Comparison of ENCODE assay signal across 13 cellular contexts in the genomic region with DNA sequence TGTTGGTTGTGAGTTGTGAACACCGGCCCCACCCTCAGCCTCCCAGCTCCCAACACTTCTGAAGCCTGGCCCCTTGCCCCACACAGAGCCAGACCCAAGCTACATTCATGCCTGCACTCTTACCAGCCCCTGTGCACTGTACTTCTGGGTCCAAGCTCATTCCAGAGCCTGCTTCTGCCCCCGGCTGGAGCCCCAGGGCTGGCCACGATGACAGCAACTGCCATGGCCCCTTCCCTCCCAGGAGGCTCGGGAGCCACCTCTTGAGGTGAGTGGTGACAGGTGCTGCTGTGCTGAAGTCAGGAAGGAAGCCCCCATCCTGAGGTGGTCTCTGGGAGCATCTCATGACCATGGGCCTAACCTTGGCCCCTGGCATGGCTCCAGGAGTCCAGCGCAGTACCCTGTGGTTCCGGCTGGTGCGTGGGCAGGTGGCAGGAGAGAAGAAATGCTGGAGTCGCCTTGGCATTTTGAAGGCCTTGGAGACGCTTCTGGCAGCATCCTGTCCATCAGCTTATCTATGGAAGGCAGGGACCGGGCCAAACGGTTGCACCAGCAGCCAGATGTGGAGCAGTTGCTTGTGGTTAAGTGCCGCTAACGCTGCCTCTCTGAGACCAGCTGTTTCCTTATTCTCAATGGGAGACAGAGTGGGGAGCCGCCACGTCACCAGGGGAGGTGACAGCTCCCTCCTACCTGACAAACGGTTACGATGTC. TPM values are rescaled to one million over a fixed set of nuclear protein-coding genes. Genes with fewer than 3 reads are reported as not detected.
DNase-seq lines count a peak whose midpoint lies in the region; ATAC-seq and TF ChIP-seq lines count a peak whose summit lies in the region.
"Had no signal": no experiment of that assay in that cellular context is flagged by ENCODE, and none has a peak within 500 bp of the region (broad histone marks: within the 10 kb centered on the region; RNA-seq: fewer than 3 reads in every experiment).

No MANE protein-coding gene starts in this region.

- peak overlapping the region; percentile 20 for H2AK5ac ChIP-seq in neuronal stem cell (ENCODE audit: low read depth, low read length)

- no peak overlapping the region for H2BK12ac ChIP-seq in neuronal stem cell (ENCODE audit: low read length)

- H3K4me1 Mint-ChIP-seq in activated naive CD4-positive, alpha-beta T cell treated with anti-CD3 and anti-CD28 coated beads for 36 hours (ENCODE audit: low read depth) = peaks cover 27% of the 10 kb centered on the region
- H3K4me1 Mint-ChIP-seq in T-helper 17 cell (peaks cover 19% of the 10 kb centered on the region), Calu3 (ENCODE audit: low read depth, unreplicated experiment) (no peaks in the 10 kb centered on the region)
- H3K4me1 Mint-ChIP-seq: stimulated activated effector memory CD8-positive, alpha-beta T cell treated with anti-CD3 and anti-CD28 coated beads, Interleukin-12 subunit alpha, Interleukin-12 subunit beta, amount 100 ng/mL, for 72 hours had no signal

- peak overlapping the region; percentile 49 for H2BK15ac ChIP-seq in neuronal stem cell (ENCODE audit: low read length)

- H3K36me3 ChIP-seq in MM.1S (replicated peaks; ENCODE audit: insufficient read depth, low read length) (no peaks in the 10 kb centered on the region), neuronal stem cell (replicated peaks in 1 of 2; ENCODE audit: control insufficient read depth in 2 of 2, insufficient read depth in 2 of 2, low read length in 2 of 2) (peaks cover 2 to 3% of the 10 kb centered on the region in 2 donors), left lung (no peaks in the 10 kb centered on the region)
- H3K36me3 ChIP-seq: colonic mucosa had no signal

- H3K9me2 ChIP-seq in MM.1S (replicated peaks; ENCODE audit: insufficient read depth, low read length) = no peaks in the 10 kb centered on the region

- H3K79me2 ChIP-seq in MM.1S (ENCODE audit: low read length) = peaks cover 7% of the 10 kb centered on the region

- H3K4ac ChIP-seq in neuronal stem cell (ENCODE audit: low read length) = no peak overlapping the region

- no peak overlapping the region for H3K4me3 ChIP-seq in MM.1S (ENCODE audit: low read length)
- H3K4me3 ChIP-seq in neuronal stem cell (ENCODE audit: low read length in 2 of 2) = no peak overlapping the region
- H3K4me3 ChIP-seq in left lung = no peak overlapping the region
- H3K4me3 ChIP-seq: colonic mucosa, GM23248 had no signal

- no peak overlapping the region for H2AFZ ChIP-seq in MM.1S (ENCODE audit: low read length)
- H2AFZ ChIP-seq in neuronal stem cell (ENCODE audit: low read length) = no peak overlapping the region
- H2AFZ ChIP-seq: GM23248 had no signal

- H3K27ac Mint-ChIP-seq in activated naive CD4-positive, alpha-beta T cell treated with anti-CD3 and anti-CD28 coated beads for 36 hours = no peak overlapping the region
- H3K27ac Mint-ChIP-seq in T-helper 17 cell = no peak overlapping the region
- no peak overlapping the region for H3K27ac Mint-ChIP-seq in Calu3 (ENCODE audit: unreplicated experiment)
- H3K27ac Mint-ChIP-seq: stimulated activated effector memory CD8-positive, alpha-beta T cell treated with anti-CD3 and anti-CD28 coated beads, Interleukin-12 subunit alpha, Interleukin-12 subunit beta, amount 100 ng/mL, for 72 hours had no signal

- no peak overlapping the region for H3K14ac ChIP-seq in neuronal stem cell (ENCODE audit: low read length)

- no peaks in the 10 kb centered on the region for H4K20me1 ChIP-seq in MM.1S (ENCODE audit: insufficient read depth, low read length)

- peaks cover 12% of the 10 kb centered on the region for H3K36me3 Mint-ChIP-seq in activated naive CD4-positive, alpha-beta T cell treated with anti-CD3 and anti-CD28 coated beads for 36 hours (ENCODE audit: low read depth)
- H3K36me3 Mint-ChIP-seq in T-helper 17 cell (ENCODE audit: low read depth) (no peaks in the 10 kb centered on the region), Calu3 (ENCODE audit: insufficient read depth, unreplicated experiment) (peaks cover 24% of the 10 kb centered on the region)
- H3K36me3 Mint-ChIP-seq: naive B cell had no signal

- H3K4me2 ChIP-seq in MM.1S (ENCODE audit: low read depth, low read length) = no peak overlapping the region
- no peak overlapping the region for H3K4me2 ChIP-seq in neuronal stem cell (ENCODE audit: insufficient read depth, low read length, poor library complexity, severe bottlenecking)

- H3K27ac ChIP-seq in MM.1S (ENCODE audit: low read length) (no peak overlapping the region), neuronal stem cell (replicated peaks; ENCODE audit: low read length) (no peak overlapping the region), left lung (no peak overlapping the region)
- H3K27ac ChIP-seq: colonic mucosa, GM23248 had no signal

- no peak overlapping the region for H2BK120ac ChIP-seq in neuronal stem cell (ENCODE audit: low read depth, low read length)

- no peak overlapping the region for H3K23ac ChIP-seq in neuronal stem cell (ENCODE audit: low read depth, low read length, poor library complexity)

- H3K4me1 ChIP-seq in MM.1S (ENCODE audit: low read length) (no peaks in the 10 kb centered on the region), neuronal stem cell (ENCODE audit: control insufficient read depth in 2 of 2, insufficient read depth in 1 of 2, low read depth in 1 of 2, low read length in 2 of 2) (peaks cover 2 to 7% of the 10 kb centered on the region in 2 donors), left lung (peaks cover 2 to 42% of the 10 kb centered on the region in 2 donors)

- H3K18ac ChIP-seq in neuronal stem cell (ENCODE audit: low read length) = no peak overlapping the region

- peaks cover 9% of the 10 kb centered on the region for H3K79me1 ChIP-seq in neuronal stem cell (ENCODE audit: low read depth, low read length)

- peak overlapping the region; percentile 14 for H3K4me3 Mint-ChIP-seq in activated naive CD4-positive, alpha-beta T cell treated with anti-CD3 and anti-CD28 coated beads for 36 hours
- peak overlapping the region; percentile 56 for H3K4me3 Mint-ChIP-seq in T-helper 17 cell
- no peak overlapping the region for H3K4me3 Mint-ChIP-seq in Calu3 (ENCODE audit: low read depth, unreplicated experiment)
- H3K4me3 Mint-ChIP-seq: stimulated activated effector memory CD8-positive, alpha-beta T cell treated with anti-CD3 and anti-CD28 coated beads, Interleukin-12 subunit alpha, Interleukin-12 subunit beta, amount 100 ng/mL, for 72 hours had no signal

- no peaks in the 10 kb centered on the region for H3K27me3 ChIP-seq in MM.1S (replicated peaks; ENCODE audit: insufficient read depth, low read length)
- H3K27me3 ChIP-seq in neuronal stem cell (ENCODE audit: control insufficient read depth in 3 of 3, insufficient read depth in 3 of 3, low read depth in 1 of 3, low read length in 3 of 3) = no peaks in the 10 kb centered on the region
- H3K27me3 ChIP-seq in left lung = peaks cover 0 to 8% of the 10 kb centered on the region in 2 donors
- H3K27me3 ChIP-seq: colonic mucosa had no signal

- H3F3A ChIP-seq in MM.1S (ENCODE audit: insufficient read depth, low read length) = no peaks in the 10 kb centered on the region

- H4K91ac ChIP-seq in neuronal stem cell (ENCODE audit: low read depth, low read length, poor library complexity) = no peak overlapping the region

- no peaks in the 10 kb centered on the region for H3K27me3 Mint-ChIP-seq in activated naive CD4-positive, alpha-beta T cell treated with anti-CD3 and anti-CD28 coated beads for 36 hours (ENCODE audit: low read depth)
- no peaks in the 10 kb centered on the region for H3K27me3 Mint-ChIP-seq in T-helper 17 cell
- H3K27me3 Mint-ChIP-seq in Calu3 (ENCODE audit: unreplicated experiment) = no peaks in the 10 kb centered on the region
- H3K27me3 Mint-ChIP-seq: naive B cell had no signal

- H3K9ac ChIP-seq in MM.1S (ENCODE audit: low read length) = no peak overlapping the region
- H3K9ac ChIP-seq in neuronal stem cell (ENCODE audit: low read depth, low read length, poor library complexity) = peak overlapping the region; percentile 51
- H3K9ac ChIP-seq: GM23248 had no signal

- H3K9me3 ChIP-seq in MM.1S (replicated peaks; ENCODE audit: insufficient read depth, low read length) (no peaks in the 10 kb centered on the region), T-helper 17 cell (ENCODE audit: control insufficient read depth, low read length, poor library complexity, severe bottlenecking) (no peaks in the 10 kb centered on the region), neuronal stem cell (replicated peaks in 1 of 2; ENCODE audit: control insufficient read depth in 2 of 2, insufficient read depth in 1 of 2, low read depth in 1 of 2, low read length in 2 of 2) (peaks cover 2% of the 10 kb centered on the region in 2 donors), left lung (no peaks in the 10 kb centered on the region)
- H3K9me3 ChIP-seq: colonic mucosa had no signal

- CTCF ChIA-PET in activated naive CD4-positive, alpha-beta T cell treated with anti-CD3 and anti-CD28 coated beads for 36 hours (lab: Charles Lee) = interaction anchor here (0.6 to 3.1 kb wide), 3 partner anchors 19 to 215 kb away, joined by 3 to 16 read pairs (median 5); no protein-coding TSS in a partner anchor
- CTCF ChIA-PET in Calu3 (lab: Charles Lee) = interaction anchor here (0.8 kb wide), 1 partner anchor 62 kb away, joined by 3 read pairs; no protein-coding TSS in a partner anchor

- H4K8ac ChIP-seq in neuronal stem cell (ENCODE audit: low read depth, low read length) = no peak overlapping the region

- intact Hi-C loops in activated naive CD4-positive, alpha-beta T cell treated with anti-CD3 and anti-CD28 coated beads for 36 hours (cut with micrococcal nuclease) = loop anchor here (5.0 kb wide), 2 partner anchors 97 to 117 kb away; no protein-coding TSS in a partner anchor
- intact Hi-C loops in left lung (cut with DNase I) = no loop called here
- intact Hi-C loops in Calu3 (cut with micrococcal nuclease; ENCODE audit: unreplicated experiment) = no loop called here

- ATAC-seq in T-helper 17 cell = peak; percentile 39
- ATAC-seq in left lung = no peak
- ATAC-seq: stimulated activated effector memory CD8-positive, alpha-beta T cell treated with anti-CD3 and anti-CD28 coated beads, Interleukin-12 subunit alpha, Interleukin-12 subunit beta, amount 100 ng/mL, for 72 hours had no signal

- peak overlapping the region; percentile 54 for H2BK5ac ChIP-seq in neuronal stem cell (ENCODE audit: low read length)

- no peak for TF ChIP-seq CTCF in MM.1S (IDR thresholded peaks at IDR 0.05; ENCODE audit: low read length)
- TF ChIP-seq CTCF in left lung (IDR thresholded peaks at IDR 0.05) = no peak
- TF ChIP-seq CTCF in Calu3 (IDR thresholded peaks at IDR 0.05; ENCODE audit: unreplicated experiment) = no peak

- DNase-seq in activated naive CD4-positive, alpha-beta T cell treated with anti-CD3 and anti-CD28 coated beads for 36 hours = peak; percentile 62
- DNase-seq in activated naive CD4-positive, alpha-beta T cell treated with anti-CD3 and anti-CD28 coated beads, Interleukin-2, amount 50 U/mL, for 16 hours = no peak
- DNase-seq in MM.1S (peak; percentile 63), T-helper 17 cell (no peak), neuronal stem cell (ENCODE audit: low spot score) (no peak), left lung (no peak), Calu3 (no peak), EL (no peak)
- DNase-seq: colonic mucosa; GM23248; naive B cell; stimulated activated CD4-positive, alpha-beta T cell treated with anti-CD3 and anti-CD28 coated beads, Interleukin-2, amount 100 ng/mL, for 48 hours had no signal

- no TSS peak for BruUV-seq in Calu3 (replicated peaks; lab: Mats Ljungman, UMichigan)

- WGBS in neuronal stem cell (ENCODE audit: extremely low coverage in 2 of 2, insufficient read length in 2 of 2, insufficient replicate concordance in 1 of 2), 2 donors = no CpG with 5 or more reads among the region's 17 CpGs

- no peaks in the 10 kb centered on the region for H3K9me3 Mint-ChIP-seq in activated naive CD4-positive, alpha-beta T cell treated with anti-CD3 and anti-CD28 coated beads for 36 hours
- no peaks in the 10 kb centered on the region for H3K9me3 Mint-ChIP-seq in Calu3 (ENCODE audit: low read depth, unreplicated experiment)
- H3K9me3 Mint-ChIP-seq: naive B cell; stimulated activated effector memory CD8-positive, alpha-beta T cell treated with anti-CD3 and anti-CD28 coated beads, Interleukin-12 subunit alpha, Interleukin-12 subunit beta, amount 100 ng/mL, for 72 hours had no signal

RNA-seq across cellular contexts. Expression of gene CDT1, which starts 3.9 kb away (rescaled TPM):
- total RNA-seq in activated naive CD4-positive, alpha-beta T cell treated with anti-CD3 and anti-CD28 coated beads for 36 hours = 100 to 1,000 TPM; 223 to 231 TPM
- total RNA-seq in T-helper 17 cell (1 to 10 TPM in 1 of 2 donors, under 1 TPM in 1; 0.42 to 1.3 TPM), left lung (10 to 100 TPM in 1 of 2 donors, 1 to 10 TPM in 1; 9.3 to 14.5 TPM), Calu3 (2022) (74.8 and 82.5 TPM in 2 replicates)
- 40.6 TPM for polyA plus RNA-seq in neuronal stem cell (2013, experiment 1 of 2)
- 40.0 TPM for polyA plus RNA-seq in neuronal stem cell (2013, experiment 2 of 2)

RNA-seq across cellular contexts. Expression of gene APRT, which starts 12.0 kb away (rescaled TPM):
- total RNA-seq in activated naive CD4-positive, alpha-beta T cell treated with anti-CD3 and anti-CD28 coated beads for 36 hours = 100 to 1,000 TPM; 314 TPM
- total RNA-seq in T-helper 17 cell = 100 to 1,000 TPM; 130 to 158 TPM
- 146 TPM for polyA plus RNA-seq in neuronal stem cell (2013, experiment 1 of 2)
- 150 TPM for polyA plus RNA-seq in neuronal stem cell (2013, experiment 2 of 2)
- 100 to 1,000 TPM; 108 to 161 TPM for total RNA-seq in left lung
- total RNA-seq in Calu3 (2022) = 203 and 207 TPM in 2 replicates

RNA-seq across cellular contexts. Expression of gene PIEZO1, which starts 14.7 kb away (rescaled TPM):
- 10 to 100 TPM; 78.2 to 80.1 TPM for total RNA-seq in activated naive CD4-positive, alpha-beta T cell treated with anti-CD3 and anti-CD28 coated beads for 36 hours
- total RNA-seq in T-helper 17 cell = 100 to 1,000 TPM; 272 to 318 TPM
- polyA plus RNA-seq in neuronal stem cell (2013, experiment 1 of 2) = 8.0 TPM
- polyA plus RNA-seq in neuronal stem cell (2013, experiment 2 of 2) = 9.2 TPM
- 100 to 1,000 TPM; 154 to 193 TPM for total RNA-seq in left lung
- total RNA-seq in Calu3 (2022) = 177 and 199 TPM in 2 replicates

RNA-seq across cellular contexts. Expression of gene GALNS, which starts 57.0 kb away (rescaled TPM):
- 10 to 100 TPM; 10.9 to 11.2 TPM for total RNA-seq in activated naive CD4-positive, alpha-beta T cell treated with anti-CD3 and anti-CD28 coated beads for 36 hours
- total RNA-seq in T-helper 17 cell (10 to 100 TPM; 37.2 to 38.6 TPM), left lung (10 to 100 TPM; 46.3 to 46.5 TPM), Calu3 (2022) (50.4 and 55.0 TPM in 2 replicates)
- polyA plus RNA-seq in neuronal stem cell (2013, experiment 1 of 2) = 9.6 TPM
- polyA plus RNA-seq in neuronal stem cell (2013, experiment 2 of 2) = 9.1 TPM

RNA-seq across cellular contexts. Expression of gene TRAPPC2L, which starts 57.2 kb away (rescaled TPM):
- total RNA-seq in activated naive CD4-positive, alpha-beta T cell treated with anti-CD3 and anti-CD28 coated beads for 36 hours = 10 to 100 TPM; 57.7 to 66.1 TPM
- total RNA-seq in T-helper 17 cell (10 to 100 TPM; 33.5 to 43.0 TPM), left lung (10 to 100 TPM; 47.3 to 51.1 TPM), Calu3 (2022) (79.1 and 110 TPM in 2 replicates)
- polyA plus RNA-seq in neuronal stem cell (2013, experiment 1 of 2) = 57.0 TPM
- 58.2 TPM for polyA plus RNA-seq in neuronal stem cell (2013, experiment 2 of 2)

Comparison
In these comparisons a context has a peak if more than half of its experiments do, and no peak if none do; other contexts are left out.
1. DNase-seq: peak in activated naive CD4-positive, alpha-beta T cell treated with anti-CD3 and anti-CD28 coated beads for 36 hours (single experiment) and MM.1S (single experiment); none in activated naive CD4-positive, alpha-beta T cell treated with anti-CD3 and anti-CD28 coated beads, Interleukin-2, amount 50 U/mL, for 16 hours (single experiment), T-helper 17 cell (0 of 3), neuronal stem cell (single experiment), left lung (0 of 2), Calu3 (single experiment) and EL (single experiment).
2. RNA of gene CDT1, which starts 3.9 kb away (total RNA-seq): 223 to 231 TPM in activated naive CD4-positive, alpha-beta T cell treated with anti-CD3 and anti-CD28 coated beads for 36 hours, 74.8 to 82.5 TPM in Calu3 and 9.3 to 14.5 TPM in left lung; 0.42 to 1.3 TPM in T-helper 17 cell; every median in the first group is over 4 times any median in the second.